In the genomic region with DNA sequence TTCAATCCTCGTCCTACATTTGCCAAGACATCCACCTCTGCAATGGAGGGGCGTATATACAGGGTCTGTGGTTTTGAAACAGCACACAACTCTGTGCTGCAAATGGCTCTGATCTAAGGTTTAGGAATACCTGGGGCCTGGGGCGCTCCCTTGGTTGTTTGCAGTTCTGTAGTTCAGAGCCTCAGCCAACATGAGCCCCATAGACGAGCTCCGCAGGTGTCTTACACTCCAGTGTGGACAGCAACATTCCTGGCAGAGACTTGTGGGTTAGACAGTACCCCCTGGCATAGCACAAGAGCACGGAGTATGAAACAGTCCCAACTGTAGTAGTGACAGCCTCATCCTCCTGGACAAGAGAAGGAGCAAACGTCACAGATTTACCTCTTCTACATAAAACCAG, we compare ENCODE assay signal across 1 cellular context.
TF ChIP-seq lines count a peak whose summit lies in the region.

No MANE protein-coding gene starts in this region.

TF ChIP-seq in GM23338, 12 proteins besides CTCF, POLR2A, EP300 and RAD21 (continued from another document):
- TF ChIP-seq, protein P1, sequence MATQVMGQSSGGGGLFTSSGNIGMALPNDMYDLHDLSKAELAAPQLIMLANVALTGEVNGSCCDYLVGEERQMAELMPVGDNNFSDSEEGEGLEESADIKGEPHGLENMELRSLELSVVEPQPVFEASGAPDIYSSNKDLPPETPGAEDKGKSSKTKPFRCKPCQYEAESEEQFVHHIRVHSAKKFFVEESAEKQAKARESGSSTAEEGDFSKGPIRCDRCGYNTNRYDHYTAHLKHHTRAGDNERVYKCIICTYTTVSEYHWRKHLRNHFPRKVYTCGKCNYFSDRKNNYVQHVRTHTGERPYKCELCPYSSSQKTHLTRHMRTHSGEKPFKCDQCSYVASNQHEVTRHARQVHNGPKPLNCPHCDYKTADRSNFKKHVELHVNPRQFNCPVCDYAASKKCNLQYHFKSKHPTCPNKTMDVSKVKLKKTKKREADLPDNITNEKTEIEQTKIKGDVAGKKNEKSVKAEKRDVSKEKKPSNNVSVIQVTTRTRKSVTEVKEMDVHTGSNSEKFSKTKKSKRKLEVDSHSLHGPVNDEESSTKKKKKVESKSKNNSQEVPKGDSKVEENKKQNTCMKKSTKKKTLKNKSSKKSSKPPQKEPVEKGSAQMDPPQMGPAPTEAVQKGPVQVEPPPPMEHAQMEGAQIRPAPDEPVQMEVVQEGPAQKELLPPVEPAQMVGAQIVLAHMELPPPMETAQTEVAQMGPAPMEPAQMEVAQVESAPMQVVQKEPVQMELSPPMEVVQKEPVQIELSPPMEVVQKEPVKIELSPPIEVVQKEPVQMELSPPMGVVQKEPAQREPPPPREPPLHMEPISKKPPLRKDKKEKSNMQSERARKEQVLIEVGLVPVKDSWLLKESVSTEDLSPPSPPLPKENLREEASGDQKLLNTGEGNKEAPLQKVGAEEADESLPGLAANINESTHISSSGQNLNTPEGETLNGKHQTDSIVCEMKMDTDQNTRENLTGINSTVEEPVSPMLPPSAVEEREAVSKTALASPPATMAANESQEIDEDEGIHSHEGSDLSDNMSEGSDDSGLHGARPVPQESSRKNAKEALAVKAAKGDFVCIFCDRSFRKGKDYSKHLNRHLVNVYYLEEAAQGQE (IDR thresholded peaks at IDR 0.05; ENCODE audit: unreplicated experiment) = peak; percentile 16
- TF ChIP-seq EZH2phosphoT487 (IDR thresholded peaks at IDR 0.05; ENCODE audit: unreplicated experiment) = no peak
- TF ChIP-seq NANOG (IDR thresholded peaks at IDR 0.05; ENCODE audit: borderline replicate concordance) = no peak
- no peak for TF ChIP-seq ZNF114 (CRISPR knock-in tag; IDR thresholded peaks at IDR 0.05)
- peak; percentile 41 for TF ChIP-seq EZH2 (IDR thresholded peaks at IDR 0.05; ENCODE audit: low read depth, unreplicated experiment)
- no peak for TF ChIP-seq POLR2AphosphoS5 (IDR thresholded peaks at IDR 0.05; ENCODE audit: low read depth)
- TF ChIP-seq, protein P2, sequence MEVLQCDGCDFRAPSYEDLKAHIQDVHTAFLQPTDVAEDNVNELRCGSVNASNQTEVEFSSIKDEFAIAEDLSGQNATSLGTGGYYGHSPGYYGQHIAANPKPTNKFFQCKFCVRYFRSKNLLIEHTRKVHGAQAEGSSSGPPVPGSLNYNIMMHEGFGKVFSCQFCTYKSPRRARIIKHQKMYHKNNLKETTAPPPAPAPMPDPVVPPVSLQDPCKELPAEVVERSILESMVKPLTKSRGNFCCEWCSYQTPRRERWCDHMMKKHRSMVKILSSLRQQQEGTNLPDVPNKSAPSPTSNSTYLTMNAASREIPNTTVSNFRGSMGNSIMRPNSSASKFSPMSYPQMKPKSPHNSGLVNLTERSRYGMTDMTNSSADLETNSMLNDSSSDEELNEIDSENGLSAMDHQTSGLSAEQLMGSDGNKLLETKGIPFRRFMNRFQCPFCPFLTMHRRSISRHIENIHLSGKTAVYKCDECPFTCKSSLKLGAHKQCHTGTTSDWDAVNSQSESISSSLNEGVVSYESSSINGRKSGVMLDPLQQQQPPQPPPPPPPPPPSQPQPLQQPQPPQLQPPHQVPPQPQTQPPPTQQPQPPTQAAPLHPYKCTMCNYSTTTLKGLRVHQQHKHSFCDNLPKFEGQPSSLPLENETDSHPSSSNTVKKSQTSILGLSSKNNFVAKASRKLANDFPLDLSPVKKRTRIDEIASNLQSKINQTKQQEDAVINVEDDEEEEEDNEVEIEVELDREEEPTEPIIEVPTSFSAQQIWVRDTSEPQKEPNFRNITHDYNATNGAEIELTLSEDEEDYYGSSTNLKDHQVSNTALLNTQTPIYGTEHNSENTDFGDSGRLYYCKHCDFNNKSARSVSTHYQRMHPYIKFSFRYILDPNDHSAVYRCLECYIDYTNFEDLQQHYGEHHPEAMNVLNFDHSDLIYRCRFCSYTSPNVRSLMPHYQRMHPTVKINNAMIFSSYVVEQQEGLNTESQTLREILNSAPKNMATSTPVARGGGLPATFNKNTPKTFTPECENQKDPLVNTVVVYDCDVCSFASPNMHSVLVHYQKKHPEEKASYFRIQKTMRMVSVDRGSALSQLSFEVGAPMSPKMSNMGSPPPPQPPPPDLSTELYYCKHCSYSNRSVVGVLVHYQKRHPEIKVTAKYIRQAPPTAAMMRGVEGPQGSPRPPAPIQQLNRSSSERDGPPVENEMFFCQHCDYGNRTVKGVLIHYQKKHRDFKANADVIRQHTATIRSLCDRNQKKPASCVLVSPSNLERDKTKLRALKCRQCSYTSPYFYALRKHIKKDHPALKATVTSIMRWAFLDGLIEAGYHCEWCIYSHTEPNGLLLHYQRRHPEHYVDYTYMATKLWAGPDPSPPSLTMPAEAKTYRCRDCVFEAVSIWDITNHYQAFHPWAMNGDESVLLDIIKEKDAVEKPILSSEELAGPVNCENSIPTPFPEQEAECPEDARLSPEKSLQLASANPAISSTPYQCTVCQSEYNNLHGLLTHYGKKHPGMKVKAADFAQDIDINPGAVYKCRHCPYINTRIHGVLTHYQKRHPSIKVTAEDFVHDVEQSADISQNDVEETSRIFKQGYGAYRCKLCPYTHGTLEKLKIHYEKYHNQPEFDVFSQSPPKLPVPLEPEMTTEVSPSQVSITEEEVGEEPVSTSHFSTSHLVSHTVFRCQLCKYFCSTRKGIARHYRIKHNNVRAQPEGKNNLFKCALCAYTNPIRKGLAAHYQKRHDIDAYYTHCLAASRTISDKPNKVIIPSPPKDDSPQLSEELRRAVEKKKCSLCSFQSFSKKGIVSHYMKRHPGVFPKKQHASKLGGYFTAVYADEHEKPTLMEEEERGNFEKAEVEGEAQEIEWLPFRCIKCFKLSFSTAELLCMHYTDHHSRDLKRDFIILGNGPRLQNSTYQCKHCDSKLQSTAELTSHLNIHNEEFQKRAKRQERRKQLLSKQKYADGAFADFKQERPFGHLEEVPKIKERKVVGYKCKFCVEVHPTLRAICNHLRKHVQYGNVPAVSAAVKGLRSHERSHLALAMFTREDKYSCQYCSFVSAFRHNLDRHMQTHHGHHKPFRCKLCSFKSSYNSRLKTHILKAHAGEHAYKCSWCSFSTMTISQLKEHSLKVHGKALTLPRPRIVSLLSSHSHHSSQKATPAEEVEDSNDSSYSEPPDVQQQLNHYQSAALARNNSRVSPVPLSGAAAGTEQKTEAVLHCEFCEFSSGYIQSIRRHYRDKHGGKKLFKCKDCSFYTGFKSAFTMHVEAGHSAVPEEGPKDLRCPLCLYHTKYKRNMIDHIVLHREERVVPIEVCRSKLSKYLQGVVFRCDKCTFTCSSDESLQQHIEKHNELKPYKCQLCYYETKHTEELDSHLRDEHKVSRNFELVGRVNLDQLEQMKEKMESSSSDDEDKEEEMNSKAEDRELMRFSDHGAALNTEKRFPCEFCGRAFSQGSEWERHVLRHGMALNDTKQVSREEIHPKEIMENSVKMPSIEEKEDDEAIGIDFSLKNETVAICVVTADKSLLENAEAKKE (CRISPR knock-in tag; IDR thresholded peaks at IDR 0.05) = no peak
- no peak for TF ChIP-seq ZNF331 (CRISPR knock-in tag; IDR thresholded peaks at IDR 0.05; ENCODE audit: low read depth)
- TF ChIP-seq CREB1 (CRISPR knock-in tag; IDR thresholded peaks at IDR 0.05; ENCODE audit: low read depth) = no peak
- TF ChIP-seq STAT1 (IDR thresholded peaks at IDR 0.05; ENCODE audit: unreplicated experiment) = no peak
